Comparison of ENCODE assay signal across 9 cellular contexts in the genomic region with DNA sequence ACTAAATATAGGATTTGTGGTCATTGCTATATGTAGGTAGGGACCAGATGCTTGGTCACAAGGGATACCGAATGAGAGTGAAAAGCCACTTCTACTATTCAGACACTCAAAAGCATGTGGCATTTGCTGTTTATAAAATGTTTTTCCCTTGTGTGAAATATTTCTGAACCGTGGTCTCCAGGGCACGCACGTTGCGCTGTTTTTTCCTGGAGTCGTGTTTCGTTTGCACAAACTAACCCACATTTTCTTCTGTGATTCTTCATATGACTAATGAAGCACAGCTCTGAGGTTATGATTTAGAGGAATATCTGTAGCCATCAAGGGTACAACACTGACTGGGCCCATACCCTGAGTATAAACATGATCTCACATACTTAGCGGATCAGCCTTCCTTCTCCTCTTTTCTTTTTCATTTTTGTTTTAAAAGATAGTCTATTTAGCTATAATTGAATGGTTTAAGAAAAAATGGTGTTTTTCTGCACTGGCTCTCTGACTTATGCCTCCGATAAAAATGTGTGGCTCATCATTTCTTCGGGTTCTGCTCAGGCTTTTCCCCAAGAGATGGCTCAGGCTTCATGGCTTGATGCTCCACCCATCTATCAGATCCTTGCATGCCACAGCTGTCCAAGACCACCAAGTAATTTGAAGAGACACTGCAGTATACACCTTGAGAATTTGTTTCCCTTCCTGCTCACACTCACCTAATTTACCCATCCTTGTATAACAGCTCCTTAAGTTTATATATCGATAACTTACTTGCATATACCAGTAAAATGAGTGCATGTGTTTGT. TPM values are rescaled to one million over a fixed set of nuclear protein-coding genes. Genes with fewer than 3 reads are reported as not detected.
DNase-seq lines count a peak whose midpoint lies in the region; ATAC-seq and TF ChIP-seq lines count a peak whose summit lies in the region.
"Had no signal": no experiment of that assay in that cellular context is flagged by ENCODE, and none has a peak within 500 bp of the region (broad histone marks: within the 10 kb centered on the region; RNA-seq: fewer than 3 reads in every experiment).

No MANE protein-coding gene starts in this region.

- CTCF ChIA-PET in activated B cell treated with CpG ODN at 0.5 μM for 24 hours (lab: Charles Lee) = interaction anchor here (1.2 kb wide), 1 partner anchor 10 kb away, joined by 3 read pairs; no protein-coding TSS in a partner anchor

- ATAC-seq in activated CD4-positive, CD25-positive, alpha-beta regulatory T cell treated with anti-CD3 and anti-CD28 coated beads, Interleukin-2, amount 50 U/mL, for 24 hours = peak; percentile 78 to 80
- ATAC-seq in HG02840 (IDR thresholded peaks at IDR 0.05; ENCODE audit: low FRiP score, unreplicated experiment) = peak; percentile 68
- ATAC-seq in activated B cell treated with CpG ODN at 0.5 μM for 24 hours (ENCODE audit: low read depth) = peak; percentile 54

- H3K4me3 Mint-ChIP-seq in activated B cell treated with CpG ODN at 0.5 μM for 24 hours = no peak overlapping the region

- POLR2A ChIA-PET in activated B cell treated with CpG ODN at 0.5 μM for 24 hours (lab: Charles Lee) = interaction anchor here (0.6 to 2.2 kb wide), 2 partner anchors 60 to 189 kb away, joined by 3 to 6 read pairs; a partner anchor contains a TSS

- no peak overlapping the region for H3K27ac Mint-ChIP-seq in activated B cell treated with CpG ODN at 0.5 μM for 24 hours

- H3K9me3 Mint-ChIP-seq in activated B cell treated with CpG ODN at 0.5 μM for 24 hours = peaks cover 7% of the 10 kb centered on the region

- no peak for DNase-seq in activated CD4-positive, CD25-positive, alpha-beta regulatory T cell (lab: John Stamatoyannopoulos, UW)
- DNase-seq in activated B cell treated with CpG ODN at 0.5 μM for 24 hours (no peak), putamen (ENCODE audit: low spot score) (no peak), SHP77 (lab: John Stamatoyannopoulos, UW) (no peak), brain microvascular endothelial cell (no peak)
- DNase-seq in stimulated activated CD8-positive, alpha-beta memory T cell treated with anti-CD3 and anti-CD28 coated beads, Interleukin-4, amount 100 ng/mL, for 48 hours = peak; percentile 73
- DNase-seq: NCI-H748 treated with DMSO at 0.1 percent for 48 hours had no signal

- H3K27ac ChIP-seq in brain microvascular endothelial cell = no peak overlapping the region

- in situ Hi-C loops in brain microvascular endothelial cell (cut with HindIII; ENCODE audit: low pct_ligation_motif_present, low sequenced_read_pairs) = no loop called here

- intact Hi-C loops in activated B cell treated with CpG ODN at 0.5 μM for 24 hours (cut with micrococcal nuclease) = loop anchor here (1.0 kb wide), 1 partner anchor 14 kb away; no protein-coding TSS in a partner anchor

- no peaks in the 10 kb centered on the region for H3K27me3 ChIP-seq in brain microvascular endothelial cell (replicated peaks)

- H3K27me3 Mint-ChIP-seq in activated B cell treated with CpG ODN at 0.5 μM for 24 hours = peaks cover 9% of the 10 kb centered on the region

- no peak for TF ChIP-seq CTCF in activated B cell treated with CpG ODN at 0.5 μM for 24 hours (IDR thresholded peaks at IDR 0.05)
- no peak for TF ChIP-seq CTCF in brain microvascular endothelial cell (IDR thresholded peaks at IDR 0.05; ENCODE audit: low read depth, low read length, missing control alignments)

- no peaks in the 10 kb centered on the region for H3K36me3 Mint-ChIP-seq in activated B cell treated with CpG ODN at 0.5 μM for 24 hours (ENCODE audit: low read depth)

- no peaks in the 10 kb centered on the region for H3K36me3 ChIP-seq in brain microvascular endothelial cell (replicated peaks)

- H3K4me1 Mint-ChIP-seq in activated B cell treated with CpG ODN at 0.5 μM for 24 hours = peaks cover 23% of the 10 kb centered on the region

- H3K4me3 ChIP-seq in brain microvascular endothelial cell (ENCODE audit: low read depth, low read length) = no peak overlapping the region

RNA-seq across cellular contexts. Expression of a gene that starts 59.9 kb away (rescaled TPM):
- total RNA-seq in activated B cell treated with CpG ODN at 0.5 μM for 24 hours = 60.2 and 67.5 TPM in 2 replicates
